25 cellular contexts compared by ENCODE assay signal in the genomic region with DNA sequence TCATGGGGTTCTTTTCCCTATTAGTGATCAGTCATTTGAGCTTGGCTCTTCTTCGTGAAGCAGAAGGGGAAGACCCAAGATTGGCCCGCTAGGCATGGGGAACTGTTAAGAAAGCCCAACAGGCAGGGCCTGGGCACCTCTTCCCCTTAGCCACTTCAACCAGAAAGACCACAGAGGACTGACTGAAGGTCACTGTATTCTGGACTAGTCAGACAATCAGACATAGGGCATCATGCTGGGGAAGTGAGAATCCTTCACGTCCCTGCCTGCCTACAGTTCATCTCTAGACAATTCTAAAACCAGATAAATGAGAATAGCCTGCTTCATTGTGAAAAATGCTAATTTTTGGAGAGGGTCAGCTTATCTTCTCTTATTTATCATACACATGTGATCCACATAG.
"Had no signal": no experiment of that assay in that cellular context is flagged by ENCODE, and none has a peak within 500 bp of the region (broad histone marks: within the 10 kb centered on the region; RNA-seq: fewer than 3 reads in every experiment).

No MANE protein-coding gene starts in this region.

- ATAC-seq: activated CD8-positive, alpha-beta memory T cell treated with anti-CD3 and anti-CD28 coated beads, Interleukin-2, amount 10 ng/mL, durations not matched to agents 7 days and 5 days; activated naive CD4-positive, alpha-beta T cell treated with anti-CD3 and anti-CD28 coated beads, Interleukin-2, amount 50 U/mL, for 72 hours had no signal

- H3K4me1 Mint-ChIP-seq: activated B cell treated with CpG ODN at 0.5 μM for 24 hours; activated CD4-positive, alpha-beta T cell treated with anti-CD3 and anti-CD28 coated beads, Interleukin-2, amount 10 ng/mL, durations not matched to agents 24 days and 14 days; activated CD8-positive, alpha-beta memory T cell treated with anti-CD3 and anti-CD28 coated beads, Interleukin-2, amount 10 ng/mL, durations not matched to agents 7 days and 5 days had no signal

- DNase-seq: activated B cell treated with CpG ODN at 0.5 μM for 24 hours; activated CD4-positive, alpha-beta T cell treated with anti-CD3 and anti-CD28 coated beads for 1 hour; activated CD4-positive, alpha-beta T cell treated with anti-CD3 and anti-CD28 coated beads, Interleukin-2, amount 10 ng/mL, durations not matched to agents 24 days and 14 days; activated CD4-positive, alpha-beta T cell treated with anti-CD3 and anti-CD28 coated beads, Interleukin-2, amount 50 U/mL, for 48 hours; activated CD8-positive, alpha-beta memory T cell treated with anti-CD3 and anti-CD28 coated beads, Interleukin-2, amount 10 ng/mL, durations not matched to agents 7 days and 5 days; activated effector memory CD4-positive, alpha-beta T cell treated with anti-CD3 and anti-CD28 coated beads, Interleukin-2, amount 50 U/mL, for 16 hours; activated naive CD4-positive, alpha-beta T cell treated with Interleukin-2 at 50 U/mL for 16 hours; activated T-cell treated with anti-CD3 and anti-CD28 coated beads, Interleukin-2, amount 50 U/mL, for 24 hours; anterior cingulate cortex; colonic mucosa; Kasumi-1; KBM-7; NCI-H1417 treated with DMSO at 0.1 percent for 48 hours; NCI-H187 treated with DMSO at 0.1 percent for 48 hours; NCI-H2171; NCI-H2227 treated with DMSO at 0.1 percent for 48 hours; NCI-H446 treated with DMSO at 0.1 percent for 48 hours; NCI-H524 treated with DMSO at 0.1 percent for 48 hours; NCI-H82; NK-92 treated with Interleukin-12 subunit alpha and Interleukin-12 subunit beta, amount 100 ng/mL, for 24 hours; Peyer's patch; Right ventricle myocardium superior had no signal

- H3K27ac Mint-ChIP-seq: activated B cell treated with CpG ODN at 0.5 μM for 24 hours; activated CD4-positive, alpha-beta T cell treated with anti-CD3 and anti-CD28 coated beads, Interleukin-2, amount 10 ng/mL, durations not matched to agents 24 days and 14 days; activated CD8-positive, alpha-beta memory T cell treated with anti-CD3 and anti-CD28 coated beads, Interleukin-2, amount 10 ng/mL, durations not matched to agents 7 days and 5 days; activated naive CD4-positive, alpha-beta T cell treated with anti-CD3 and anti-CD28 coated beads, Interleukin-2, amount 50 U/mL, for 72 hours; activated T-cell treated with anti-CD3 and anti-CD28 coated beads, Interleukin-2, amount 50 U/mL, for 24 hours; activated T-helper 1 cell treated with anti-CD3 and anti-CD28 coated beads, Interleukin-12 subunit alpha, Interleukin-12 subunit beta, Interleukin-2, Interleukin-4 antibody, amounts not matched to agents 30 ng/mL and 10 ng/mL and 1 ng/mL, durations not matched to agents 14 hours and 24 hours and 36 hours; T-helper 1 cell treated with Interleukin-12 subunit alpha and Interleukin-12 subunit beta and Interleukin-4 antibody, amounts not matched to agents 30 μg/mL and 1 μg/mL, for 36 hours had no signal

- H3K4me3 Mint-ChIP-seq: activated B cell treated with CpG ODN at 0.5 μM for 24 hours; activated CD4-positive, alpha-beta T cell treated with anti-CD3 and anti-CD28 coated beads, Interleukin-2, amount 10 ng/mL, durations not matched to agents 24 days and 14 days; activated CD8-positive, alpha-beta memory T cell treated with anti-CD3 and anti-CD28 coated beads, Interleukin-2, amount 10 ng/mL, durations not matched to agents 7 days and 5 days; activated T-cell treated with anti-CD3 and anti-CD28 coated beads, Interleukin-2, amount 50 U/mL, for 24 hours; activated T-helper 1 cell treated with anti-CD3 and anti-CD28 coated beads, Interleukin-12 subunit alpha, Interleukin-12 subunit beta, Interleukin-2, Interleukin-4 antibody, amounts not matched to agents 30 ng/mL and 10 ng/mL and 1 ng/mL, durations not matched to agents 14 hours and 24 hours and 36 hours; T-helper 1 cell treated with Interleukin-12 subunit alpha and Interleukin-12 subunit beta and Interleukin-4 antibody, amounts not matched to agents 30 μg/mL and 1 μg/mL, for 36 hours had no signal

- H3K36me3 Mint-ChIP-seq: activated CD8-positive, alpha-beta memory T cell treated with anti-CD3 and anti-CD28 coated beads, Interleukin-2, amount 10 ng/mL, durations not matched to agents 7 days and 5 days; activated naive CD4-positive, alpha-beta T cell treated with anti-CD3 and anti-CD28 coated beads, Interleukin-2, amount 50 U/mL, for 72 hours had no signal

- H3K9me3 Mint-ChIP-seq: activated B cell treated with CpG ODN at 0.5 μM for 24 hours; activated CD4-positive, alpha-beta T cell treated with anti-CD3 and anti-CD28 coated beads, Interleukin-2, amount 10 ng/mL, durations not matched to agents 24 days and 14 days; activated naive CD4-positive, alpha-beta T cell treated with anti-CD3 and anti-CD28 coated beads, Interleukin-2, amount 50 U/mL, for 72 hours; activated T-cell treated with anti-CD3 and anti-CD28 coated beads, Interleukin-2, amount 50 U/mL, for 24 hours; activated T-helper 1 cell treated with anti-CD3 and anti-CD28 coated beads, Interleukin-12 subunit alpha, Interleukin-12 subunit beta, Interleukin-2, Interleukin-4 antibody, amounts not matched to agents 30 ng/mL and 10 ng/mL and 1 ng/mL, durations not matched to agents 14 hours and 24 hours and 36 hours; T-helper 1 cell treated with Interleukin-12 subunit alpha and Interleukin-12 subunit beta and Interleukin-4 antibody, amounts not matched to agents 30 μg/mL and 1 μg/mL, for 36 hours had no signal
